8 cellular contexts compared by ENCODE assay signal in genomic region chr1:40625076-40625475, GRCh38. TPM values are rescaled to one million over a fixed set of nuclear protein-coding genes. Genes with fewer than 3 reads are reported as not detected.
A peak's percentile ranks its signal among the peaks of the same experiment; 100 is the strongest.
DNase-seq lines count a peak whose midpoint lies in the region; ATAC-seq and TF ChIP-seq lines count a peak whose summit lies in the region.

No MANE protein-coding gene starts in this region.

- CTCF ChIA-PET in A673 (lab: Charles Lee): interaction anchor here (0.6 kb wide), 1 partner anchor 33 kb away, joined by 3 read pairs; no protein-coding TSS in a partner anchor
- CTCF ChIA-PET in PC-3 (lab: Charles Lee): interaction anchor here (0.6 to 1.0 kb wide), 4 partner anchors 25 to 149 kb away, joined by 3 to 6 read pairs (median 4); no protein-coding TSS in a partner anchor

- no peaks in the 10 kb centered on the region for H3K9me3 ChIP-seq in A673 (ENCODE audit: low read depth, low read length, poor library complexity, severe bottlenecking)
- no peaks in the 10 kb centered on the region for H3K9me3 ChIP-seq in PC-3 (ENCODE audit: low read length)
- H3K9me3 ChIP-seq in testis: no peaks in the 10 kb centered on the region

- BruUV-seq in A673 (replicated peaks; lab: Mats Ljungman, UMichigan): no TSS peak
- BruUV-seq in PC-3 (replicated peaks; lab: Mats Ljungman, UMichigan): no TSS peak

- H3K27me3 ChIP-seq in A673 (replicated peaks; ENCODE audit: insufficient read depth, low read depth, low read length, poor library complexity) (no peaks in the 10 kb centered on the region), PC-3 (ENCODE audit: low read length) (no peaks in the 10 kb centered on the region), testis (no peaks in the 10 kb centered on the region)

- intact Hi-C loops in A673 (cut with micrococcal nuclease; ENCODE audit: unreplicated experiment): no loop called here
- intact Hi-C loops in PC-3 (cut with micrococcal nuclease): loop anchor here (5.0 kb wide), 1 partner anchor 42 kb away; the partner anchor contains the start of gene RIMS3
- intact Hi-C loops in testis (cut with DNase I; ENCODE audit: low total_unique reads): no loop called here

- no peaks in the 10 kb centered on the region for H4K20me1 ChIP-seq in PC-3 (ENCODE audit: low read length)

- H3K4me2 ChIP-seq in PC-3 (ENCODE audit: low read length): no peak overlapping the region

- H3F3A ChIP-seq in PC-3 (ENCODE audit: low read length, unreplicated experiment): no peaks in the 10 kb centered on the region

- no peak for TF ChIP-seq POLR2A in testis (IDR thresholded peaks at IDR 0.05)

- H3K79me2 ChIP-seq in PC-3 (ENCODE audit: low read length): no peaks in the 10 kb centered on the region

- H3K27ac ChIP-seq in A673 (ENCODE audit: low read depth, low read length, poor library complexity, severe bottlenecking) (no peak overlapping the region), PC-3 (ENCODE audit: low read length) (no peak overlapping the region), testis (no peak overlapping the region)

- POLR2A ChIA-PET in A673 (lab: Charles Lee; ENCODE audit: low non-redundant PET) (no interaction called here), PC-3 (lab: Charles Lee; ENCODE audit: unreplicated experiment) (no interaction called here)

- H3K4me3 ChIP-seq in A673 (ENCODE audit: low read depth, low read length, poor library complexity, severe bottlenecking) (no peak overlapping the region), GM12875 (ENCODE audit: low read depth, low read length) (no peak overlapping the region), PC-3 (ENCODE audit: low read length) (no peak overlapping the region), fibroblast of pulmonary artery (replicated peaks; ENCODE audit: low read depth, low read length) (no peak overlapping the region), testis (no peak overlapping the region)

- DNase-seq in A673 (ENCODE audit: low spot score): peak; percentile 18
- peak; percentile 48 for DNase-seq in PC-3
- peak; percentile 28 for DNase-seq in fibroblast of pulmonary artery (ENCODE audit: low read depth)
- peak; percentile 78 for DNase-seq in testis
- DNase-seq in putamen (ENCODE audit: low spot score): no peak

- H3K4me1 ChIP-seq in A673 (ENCODE audit: insufficient read depth, low read length, poor library complexity, severe bottlenecking) (no peaks in the 10 kb centered on the region), PC-3 (ENCODE audit: insufficient read depth, low read length) (peaks cover 16% of the 10 kb centered on the region), testis (no peaks in the 10 kb centered on the region)

- WGBS in testis, 2 donors: 48 to 60% methylated on average over 4 of the region's 4 CpGs

- no peak overlapping the region for H2AFZ ChIP-seq in PC-3 (ENCODE audit: low read length)

- no peaks in the 10 kb centered on the region for H3K9me2 ChIP-seq in PC-3 (replicated peaks; ENCODE audit: low read length)

- peak; percentile 85 for ATAC-seq in PC-3
- no peak for ATAC-seq in HG03095 (IDR thresholded peaks at IDR 0.05; ENCODE audit: unreplicated experiment)
- ATAC-seq in HG02798 (IDR thresholded peaks at IDR 0.05; ENCODE audit: poor library complexity, unreplicated experiment): no peak

- no peaks in the 10 kb centered on the region for H3K36me3 ChIP-seq in A673 (ENCODE audit: insufficient read depth, low read length, poor library complexity, severe bottlenecking)
- no peaks in the 10 kb centered on the region for H3K36me3 ChIP-seq in PC-3 (ENCODE audit: low read depth, low read length)
- H3K36me3 ChIP-seq in testis (ENCODE audit: low read depth, missing control alignments): no peaks in the 10 kb centered on the region

- TF ChIP-seq CTCF in A673 (conservative IDR thresholded peaks at IDR 0.05; ENCODE audit: low read depth, low read length): peak; percentile 44
- TF ChIP-seq CTCF in GM12875 (IDR thresholded peaks at IDR 0.05; ENCODE audit: borderline replicate concordance, insufficient read depth, low read depth, low read length): peak; percentile 20; the same call in 1 of the 2 replicates
- peak; percentile 66 for TF ChIP-seq CTCF in PC-3 (conservative IDR thresholded peaks at IDR 0.05; ENCODE audit: low read depth, low read length)
- TF ChIP-seq CTCF in fibroblast of pulmonary artery (IDR thresholded peaks at IDR 0.05; ENCODE audit: low read length, missing control alignments): peak; percentile 41
- TF ChIP-seq CTCF in testis (IDR thresholded peaks at IDR 0.05): peak in 1 of 3 experiments; percentile 28

- no peak overlapping the region for H3K9ac ChIP-seq in PC-3 (ENCODE audit: low read length)

RNA-seq across cellular contexts. Expression of gene RIMS3, which starts 40.4 kb away (rescaled TPM):
- total RNA-seq in A673 (2021) (9.9 and 21.5 TPM in 2 replicates), PC-3 (2014; rRNA removed) (2.9 and 4.2 TPM in 2 replicates), testis (1 to 10 TPM; 4.6 to 9.4 TPM)
- 8.3 TPM for polyA plus RNA-seq in testis (ENCODE audit: insufficient read depth, low read depth, low replicate concordance)
